8 cellular contexts compared by ENCODE assay signal in the genomic region with DNA sequence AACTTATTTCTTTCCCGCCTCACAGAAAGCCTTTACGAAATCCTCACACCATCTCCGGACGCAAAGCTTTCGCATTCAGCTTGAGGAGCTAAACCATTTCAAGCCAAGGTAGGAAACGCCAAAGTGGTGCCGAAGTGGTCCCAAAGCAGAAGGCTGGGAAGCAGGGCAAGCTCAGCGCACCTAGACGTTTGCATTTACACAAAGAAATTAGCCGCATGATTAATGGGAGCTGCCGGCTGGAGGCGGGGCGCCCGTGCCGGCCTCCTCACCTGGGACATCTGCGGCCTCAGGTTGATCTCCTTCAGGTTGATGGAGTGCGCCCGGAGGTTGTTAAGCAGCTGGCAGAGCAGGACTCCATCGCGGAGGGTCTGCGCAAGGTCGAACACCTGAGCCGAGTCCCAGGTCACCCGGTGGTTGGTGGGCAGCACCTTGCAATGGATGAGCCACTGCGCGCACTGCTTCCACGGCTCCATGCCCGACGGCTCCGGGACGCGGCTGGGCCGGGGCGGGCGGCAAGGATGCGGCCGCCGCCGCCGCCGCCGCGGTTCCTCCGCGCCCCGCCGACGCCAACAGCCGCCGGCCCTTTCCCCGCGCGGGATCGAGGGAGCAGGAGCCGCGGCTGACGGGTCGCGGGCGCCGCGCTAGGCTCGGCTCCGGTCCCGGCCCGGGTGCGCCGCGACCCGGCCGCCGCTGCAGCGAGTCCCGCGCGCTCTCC. TPM values are rescaled to one million over a fixed set of nuclear protein-coding genes. Genes with fewer than 3 reads are reported as not detected.
DNase-seq lines count a peak whose midpoint lies in the region; ATAC-seq and TF ChIP-seq lines count a peak whose summit lies in the region.

No MANE protein-coding gene starts in this region.

- H3K4me1 ChIP-seq in Loucy (ENCODE audit: insufficient read depth, low read length, poor library complexity, severe bottlenecking), result peaks cover 33% of the 10 kb centered on the region

- H4K20me1 ChIP-seq in Loucy (ENCODE audit: insufficient read depth, low read length, poor library complexity, severe bottlenecking), result peaks cover 32% of the 10 kb centered on the region

- H3K36me3 ChIP-seq in Loucy (ENCODE audit: insufficient read depth, low read length), result no peaks in the 10 kb centered on the region

- TF ChIP-seq CTCF in GM12864 (IDR thresholded peaks at IDR 0.05; ENCODE audit: low read depth, low read length, missing control alignments) (no peak), Loucy (conservative IDR thresholded peaks at IDR 0.05; ENCODE audit: low read length) (no peak), glutamatergic neuron (IDR thresholded peaks at IDR 0.05; ENCODE audit: partially characterized antibody, unreplicated experiment) (no peak)

- peak overlapping the region; percentile 86 for H3K4me2 ChIP-seq in Loucy (ENCODE audit: low read depth, low read length, poor library complexity, severe bottlenecking)

- no peaks in the 10 kb centered on the region for H3K9me3 ChIP-seq in Loucy (ENCODE audit: insufficient read depth, low read depth, low read length)

- intact Hi-C loops in activated T-helper 1 cell treated with anti-CD3 and anti-CD28 coated beads, Interleukin-12 subunit alpha, Interleukin-12 subunit beta, Interleukin-2, Interleukin-4 antibody, amounts not matched to agents 30 ng/mL and 10 ng/mL and 1 ng/mL, durations not matched to agents 14 hours and 24 hours and 36 hours (cut with micrococcal nuclease), result loop anchor here (2.0 to 5.0 kb wide), 4 partner anchors 92 to 233 kb away; no protein-coding TSS in a partner anchor
- intact Hi-C loops in posterior vena cava (cut with DNase I), result no loop called here

- peaks cover 28% of the 10 kb centered on the region for H3K4me1 Mint-ChIP-seq in activated T-helper 1 cell treated with anti-CD3 and anti-CD28 coated beads, Interleukin-12 subunit alpha, Interleukin-12 subunit beta, Interleukin-2, Interleukin-4 antibody, amounts not matched to agents 30 ng/mL and 10 ng/mL and 1 ng/mL, durations not matched to agents 14 hours and 24 hours and 36 hours (ENCODE audit: low read depth)
- H3K4me1 Mint-ChIP-seq in glutamatergic neuron (ENCODE audit: low read depth, unreplicated experiment), result peaks cover 19% of the 10 kb centered on the region

- H3K9ac ChIP-seq in Loucy (ENCODE audit: low read depth, low read length, poor library complexity, severe bottlenecking), result peak overlapping the region; percentile 98

- H3K4me3 ChIP-seq in GM12864 (ENCODE audit: low read depth, low read length), result peak overlapping the region; percentile 16
- H3K4me3 ChIP-seq in Loucy (ENCODE audit: low read length, poor library complexity, severe bottlenecking), result peak overlapping the region; percentile 89

- ATAC-seq in HG03097 (IDR thresholded peaks at IDR 0.05; ENCODE audit: low FRiP score, unreplicated experiment), result no peak

- H3K4me3 Mint-ChIP-seq in activated T-helper 1 cell treated with anti-CD3 and anti-CD28 coated beads, Interleukin-12 subunit alpha, Interleukin-12 subunit beta, Interleukin-2, Interleukin-4 antibody, amounts not matched to agents 30 ng/mL and 10 ng/mL and 1 ng/mL, durations not matched to agents 14 hours and 24 hours and 36 hours, result peak overlapping the region; percentile 90
- peak overlapping the region; percentile 93 for H3K4me3 Mint-ChIP-seq in glutamatergic neuron (ENCODE audit: unreplicated experiment)

- H3K36me3 Mint-ChIP-seq in activated T-helper 1 cell treated with anti-CD3 and anti-CD28 coated beads, Interleukin-12 subunit alpha, Interleukin-12 subunit beta, Interleukin-2, Interleukin-4 antibody, amounts not matched to agents 30 ng/mL and 10 ng/mL and 1 ng/mL, durations not matched to agents 14 hours and 24 hours and 36 hours (ENCODE audit: low read depth), result no peaks in the 10 kb centered on the region
- peaks cover 4% of the 10 kb centered on the region for H3K36me3 Mint-ChIP-seq in glutamatergic neuron (ENCODE audit: unreplicated experiment)

- no peaks in the 10 kb centered on the region for H3K27me3 ChIP-seq in Loucy (ENCODE audit: insufficient read depth, low read length, poor library complexity, severe bottlenecking)

- H3K27me3 Mint-ChIP-seq in activated T-helper 1 cell treated with anti-CD3 and anti-CD28 coated beads, Interleukin-12 subunit alpha, Interleukin-12 subunit beta, Interleukin-2, Interleukin-4 antibody, amounts not matched to agents 30 ng/mL and 10 ng/mL and 1 ng/mL, durations not matched to agents 14 hours and 24 hours and 36 hours (ENCODE audit: insufficient read depth), result peaks cover 9% of the 10 kb centered on the region
- H3K27me3 Mint-ChIP-seq in glutamatergic neuron (ENCODE audit: unreplicated experiment), result peaks cover 17% of the 10 kb centered on the region

- H3K79me2 ChIP-seq in Loucy (ENCODE audit: insufficient read depth, low read length), result peaks cover 52% of the 10 kb centered on the region

- no peak overlapping the region for H2AFZ ChIP-seq in Loucy (ENCODE audit: low read length)

- DNase-seq in GM12864 (ENCODE audit: low read depth) (no peak), glutamatergic neuron (peak; percentile 35), posterior vena cava (ENCODE audit: low spot score) (peak; percentile 80), COLO829 (ENCODE audit: low spot score) (no peak), ureter (ENCODE audit: low spot score) (no peak)
- peak; percentile 5 for DNase-seq in activated T-helper 1 cell treated with anti-CD3 and anti-CD28 coated beads, Interleukin-12 subunit alpha, Interleukin-12 subunit beta, Interleukin-2, Interleukin-4 antibody, amounts not matched to agents 30 ng/mL and 10 ng/mL and 1 ng/mL, durations not matched to agents 14 hours and 24 hours and 36 hours (ENCODE audit: low spot score)

- no peaks in the 10 kb centered on the region for H3K9me2 ChIP-seq in Loucy (replicated peaks; ENCODE audit: low read depth, low read length)

- no peaks in the 10 kb centered on the region for H3K9me3 Mint-ChIP-seq in activated T-helper 1 cell treated with anti-CD3 and anti-CD28 coated beads, Interleukin-12 subunit alpha, Interleukin-12 subunit beta, Interleukin-2, Interleukin-4 antibody, amounts not matched to agents 30 ng/mL and 10 ng/mL and 1 ng/mL, durations not matched to agents 14 hours and 24 hours and 36 hours
- peaks cover 12% of the 10 kb centered on the region for H3K9me3 Mint-ChIP-seq in glutamatergic neuron (ENCODE audit: unreplicated experiment)

- H3F3A ChIP-seq in Loucy (ENCODE audit: low read depth), result no peaks in the 10 kb centered on the region; the same call in 1 of the 2 replicates

- peak overlapping the region; percentile 84 for H3K27ac Mint-ChIP-seq in activated T-helper 1 cell treated with anti-CD3 and anti-CD28 coated beads, Interleukin-12 subunit alpha, Interleukin-12 subunit beta, Interleukin-2, Interleukin-4 antibody, amounts not matched to agents 30 ng/mL and 10 ng/mL and 1 ng/mL, durations not matched to agents 14 hours and 24 hours and 36 hours
- H3K27ac Mint-ChIP-seq in glutamatergic neuron (ENCODE audit: unreplicated experiment), result peak overlapping the region; percentile 74

RNA-seq across cellular contexts. Expression of a gene that starts 0.4 kb away (rescaled TPM):
- total RNA-seq in activated T-helper 1 cell treated with anti-CD3 and anti-CD28 coated beads, Interleukin-12 subunit alpha, Interleukin-12 subunit beta, Interleukin-2, Interleukin-4 antibody, amounts not matched to agents 30 ng/mL and 10 ng/mL and 1 ng/mL, durations not matched to agents 14 hours and 24 hours and 36 hours, result 5.3 and 6.1 TPM in 2 replicates
- total RNA-seq in glutamatergic neuron (ENCODE audit: unreplicated experiment) (25.8 TPM), posterior vena cava (1 to 10 TPM; 7.3 to 7.9 TPM), ureter (57.5 TPM)

Comparison
In these comparisons a context has a peak if more than half of its experiments do, and no peak if none do; other contexts are left out.
1. DNase-seq: peak in activated T-helper 1 cell treated with anti-CD3 and anti-CD28 coated beads, Interleukin-12 subunit alpha, Interleukin-12 subunit beta, Interleukin-2, Interleukin-4 antibody, amounts not matched to agents 30 ng/mL and 10 ng/mL and 1 ng/mL, durations not matched to agents 14 hours and 24 hours and 36 hours (single experiment), glutamatergic neuron (single experiment) and posterior vena cava (single experiment); none in GM12864 (single experiment), COLO829 (single experiment) and ureter (single experiment).